ENCODE assay signal across 9 cellular contexts in the genomic region with DNA sequence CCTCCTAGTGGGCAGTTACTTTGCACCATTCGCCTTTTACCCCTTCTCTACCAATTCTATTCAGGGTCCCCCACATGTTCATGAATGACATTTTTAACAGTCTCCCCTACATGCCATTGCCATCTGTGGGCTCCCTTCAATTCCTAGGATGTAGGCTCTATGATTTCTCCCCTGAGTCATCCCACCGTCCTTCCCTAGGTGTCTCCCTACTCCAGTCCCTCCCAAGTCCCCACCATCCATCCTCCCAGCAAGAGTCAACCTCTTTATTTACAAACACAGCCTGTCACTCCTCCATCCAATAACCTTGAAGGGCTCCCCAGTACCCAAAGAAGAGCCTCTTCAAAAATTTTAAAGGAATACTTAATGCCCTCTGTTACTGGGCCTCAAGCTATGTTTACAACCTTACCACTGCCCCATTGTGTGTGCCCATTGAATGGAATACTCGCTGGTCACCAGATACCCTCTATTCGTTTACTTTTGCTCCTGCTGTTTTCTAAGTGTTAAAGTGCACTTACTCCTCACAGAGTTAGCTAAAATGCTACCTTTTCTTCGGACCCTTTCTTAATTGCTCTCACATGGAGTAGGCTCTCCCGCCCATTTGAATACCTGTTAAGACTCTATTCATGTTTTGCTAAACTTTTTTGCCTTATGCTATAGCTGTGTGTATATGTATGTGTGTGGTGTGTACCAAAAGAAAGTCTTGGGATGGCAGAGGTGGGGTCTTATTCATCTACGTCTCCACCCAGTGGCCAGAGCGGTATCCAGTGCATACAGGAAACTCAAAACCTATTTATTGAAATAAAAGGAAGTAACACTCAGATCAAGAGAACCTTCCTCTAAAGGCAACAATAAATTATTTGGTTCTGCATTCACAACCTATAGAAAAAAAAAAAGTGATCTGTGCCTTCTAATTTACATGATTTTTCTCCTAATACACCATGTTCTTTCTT.
DNase-seq lines count a peak whose midpoint lies in the region; ATAC-seq and TF ChIP-seq lines count a peak whose summit lies in the region.
"Had no signal": no experiment of that assay in that cellular context is flagged by ENCODE, and none has a peak within 500 bp of the region (broad histone marks: within the 10 kb centered on the region; RNA-seq: fewer than 3 reads in every experiment).

No MANE protein-coding gene starts in this region.

- no peaks in the 10 kb centered on the region for H3F3A ChIP-seq in neural progenitor cell (ENCODE audit: low read depth)

- no peaks in the 10 kb centered on the region for H3K27me3 Mint-ChIP-seq in neural progenitor cell (ENCODE audit: insufficient read depth, low read depth)

- H3K9me3 ChIP-seq in neural progenitor cell (ENCODE audit: low read depth) (no peaks in the 10 kb centered on the region), lower lobe of right lung (no peaks in the 10 kb centered on the region)

- H3K4me1 Mint-ChIP-seq in neural progenitor cell = peaks cover 15% of the 10 kb centered on the region

- H3K4me3 ChIP-seq in GM12865 (ENCODE audit: low read depth, low read length) = no peak overlapping the region
- no peak overlapping the region for H3K4me3 ChIP-seq in neural progenitor cell
- no peak overlapping the region for H3K4me3 ChIP-seq in lower lobe of right lung

- no peaks in the 10 kb centered on the region for H4K20me1 ChIP-seq in neural progenitor cell (ENCODE audit: low read depth)

- H3K27me3 ChIP-seq in neural progenitor cell (no peaks in the 10 kb centered on the region), lower lobe of right lung (ENCODE audit: low read depth) (no peaks in the 10 kb centered on the region)

- H2AFZ ChIP-seq in neural progenitor cell (replicated peaks) = no peak overlapping the region

- no peak overlapping the region for H3K4me2 ChIP-seq in neural progenitor cell

- no peak overlapping the region for H3K27ac ChIP-seq in neural progenitor cell
- H3K27ac ChIP-seq in lower lobe of right lung = no peak overlapping the region

- TF ChIP-seq CTCF in GM12865 (IDR thresholded peaks at IDR 0.05; ENCODE audit: insufficient read depth, low read depth, low read length, missing control alignments) (peak; percentile 18), neural progenitor cell (IDR thresholded peaks at IDR 0.05) (peak; percentile 47), lower lobe of right lung (IDR thresholded peaks at IDR 0.05) (no peak)

- H3K9ac ChIP-seq in neural progenitor cell = no peak overlapping the region

- H3K36me3 ChIP-seq in neural progenitor cell (no peaks in the 10 kb centered on the region), lower lobe of right lung (no peaks in the 10 kb centered on the region)

- ATAC-seq in lower lobe of right lung (no peak), GM21576 (IDR thresholded peaks at IDR 0.05; ENCODE audit: unreplicated experiment) (no peak), HG02678 (IDR thresholded peaks at IDR 0.05; ENCODE audit: unreplicated experiment) (no peak)

- no peak overlapping the region for H3K4me3 Mint-ChIP-seq in neural progenitor cell
- H3K4me3 Mint-ChIP-seq: activated naive CD8-positive, alpha-beta T cell had no signal

- DNase-seq in GM12865 (ENCODE audit: low read depth) (peak; percentile 23), NCI-H1105 treated with DMSO at 0.1 percent for 48 hours (lab: John Stamatoyannopoulos, UW) (peak; percentile 61), amniotic epithelial cell (ENCODE audit: low read depth) (peak; percentile 4), neural progenitor cell (ENCODE audit: low spot score) (peak; percentile 57), lower lobe of right lung (no peak)
- DNase-seq: stimulated activated CD4-positive, alpha-beta T cell treated with anti-CD3 and anti-CD28 coated beads, Interleukin-4, amount 100 ng/mL, for 24 hours had no signal

- no peak overlapping the region for H3K27ac Mint-ChIP-seq in neural progenitor cell
- H3K27ac Mint-ChIP-seq: activated naive CD8-positive, alpha-beta T cell had no signal

- intact Hi-C loops in lower lobe of right lung (cut with DNase I) = no loop called here

- no peaks in the 10 kb centered on the region for H3K36me3 Mint-ChIP-seq in neural progenitor cell
- H3K36me3 Mint-ChIP-seq: activated naive CD8-positive, alpha-beta T cell had no signal

- H3K4me1 ChIP-seq in neural progenitor cell (no peaks in the 10 kb centered on the region), lower lobe of right lung (no peaks in the 10 kb centered on the region)

- H3K9me3 Mint-ChIP-seq in neural progenitor cell = peaks cover 7% of the 10 kb centered on the region

- no peaks in the 10 kb centered on the region for H3K79me2 ChIP-seq in neural progenitor cell (ENCODE audit: low read depth)
